20 cellular contexts compared by ENCODE assay signal in the genomic region with DNA sequence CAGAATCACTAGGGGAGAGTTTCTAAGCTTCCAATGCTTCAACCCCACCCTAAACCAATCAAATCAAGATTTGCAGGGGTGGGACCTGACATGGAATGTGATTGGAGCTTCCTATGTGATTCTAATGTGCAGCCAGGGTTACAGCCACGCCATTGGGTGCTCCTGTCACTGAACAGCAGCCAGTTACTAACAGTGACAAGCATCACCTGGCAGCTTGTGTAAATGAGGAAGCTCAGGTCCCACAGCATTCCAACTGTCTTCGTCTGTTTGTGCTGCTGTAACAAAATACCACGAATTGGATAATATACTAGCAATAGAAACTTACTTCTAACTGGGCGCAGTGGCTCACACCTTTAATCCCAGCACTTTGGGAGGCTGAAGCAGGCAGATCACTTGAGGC.
DNase-seq lines count a peak whose midpoint lies in the region; ATAC-seq, FAIRE-seq and TF ChIP-seq lines count a peak whose summit lies in the region.
"Had no signal": no experiment of that assay in that cellular context is flagged by ENCODE, and none has a peak within 500 bp of the region (broad histone marks: within the 10 kb centered on the region; RNA-seq: fewer than 3 reads in every experiment).

No MANE protein-coding gene starts in this region.

- H2AFZ ChIP-seq in HepG2 (ENCODE audit: low read length) = no peak overlapping the region
- no peak overlapping the region for H2AFZ ChIP-seq in PC-3 (ENCODE audit: low read length)
- no peak overlapping the region for H2AFZ ChIP-seq in trophoblast cell (ENCODE audit: insufficient read depth, low read length, poor library complexity)

- H3K79me2 ChIP-seq in HepG2 (ENCODE audit: insufficient read depth, low read length) (no peaks in the 10 kb centered on the region), PC-3 (ENCODE audit: low read length) (no peaks in the 10 kb centered on the region), trophoblast cell (ENCODE audit: control insufficient read depth, insufficient read depth, low read length, poor library complexity) (no peaks in the 10 kb centered on the region)

- no peak overlapping the region for H2BK12ac ChIP-seq in trophoblast cell (ENCODE audit: low read length)

- CTCF ChIA-PET in HepG2 (lab: Yijun Ruan, JAX; ENCODE audit: low intra/inter-chr PET ratio, low total read pairs) (no interaction called here), PC-3 (lab: Charles Lee) (no interaction called here), WTC11 (lab: Charles Lee) (interaction anchor here (1.1 kb wide), 1 partner anchor 112 kb away, joined by 3 read pairs; no protein-coding TSS in a partner anchor)

- H3K27ac Mint-ChIP-seq in WTC11 = no peak overlapping the region
- H3K27ac Mint-ChIP-seq: CD4-positive, alpha-beta memory T cell had no signal

- H3K4me2 ChIP-seq in HepG2 (ENCODE audit: low read depth, low read length) (no peak overlapping the region), PC-3 (ENCODE audit: low read length) (no peak overlapping the region), trophoblast cell (ENCODE audit: low read length) (no peak overlapping the region)

- TF ChIP-seq RAD21 in HepG2 (CRISPR knock-in tag; IDR thresholded peaks at IDR 0.05) = no peak

- TF ChIP-seq POLR2A in HepG2 (IDR thresholded peaks at IDR 0.05; ENCODE audit: insufficient read depth in 1 of 2, low read depth in 2 of 2, low read length in 2 of 2) = no peak
- TF ChIP-seq POLR2A in right lobe of liver (IDR thresholded peaks at IDR 0.05) = no peak
- no peak for TF ChIP-seq POLR2A in uterus (IDR thresholded peaks at IDR 0.05)

- H3K14ac ChIP-seq in trophoblast cell (ENCODE audit: low read length) = no peak overlapping the region

- H3K4me1 Mint-ChIP-seq in WTC11 = peaks cover 14% of the 10 kb centered on the region; the same call in 1 of the 2 replicates

- ATAC-seq in HepG2 (no peak), right lobe of liver (no peak), PC-3 (no peak), WTC11 (0 out of 2 replicates have a peak, but pooled peaks have one; percentile 36), GM18511 (IDR thresholded peaks at IDR 0.05; ENCODE audit: unreplicated experiment) (no peak)

- no peaks in the 10 kb centered on the region for H3F3A ChIP-seq in PC-3 (ENCODE audit: low read length, unreplicated experiment)

- H4K20me1 ChIP-seq in HepG2 (ENCODE audit: insufficient read depth, low read length) (no peaks in the 10 kb centered on the region), PC-3 (ENCODE audit: low read length) (no peaks in the 10 kb centered on the region)

- H3K9ac ChIP-seq in HepG2 (ENCODE audit: insufficient read depth, low read depth, low read length) = no peak overlapping the region
- H3K9ac ChIP-seq in PC-3 (ENCODE audit: low read length) = no peak overlapping the region
- H3K9ac ChIP-seq in trophoblast cell (ENCODE audit: low read length) = no peak overlapping the region

- no TSS peak for BruUV-seq in HepG2 (replicated peaks; lab: Mats Ljungman, UMichigan)
- BruUV-seq in PC-3 (replicated peaks; lab: Mats Ljungman, UMichigan) = no TSS peak

- peaks cover 3% of the 10 kb centered on the region; the same call in 1 of the 2 replicates for H3K27me3 Mint-ChIP-seq in WTC11 (ENCODE audit: low read depth)
- H3K27me3 Mint-ChIP-seq: CD4-positive, alpha-beta memory T cell had no signal

- no peak overlapping the region for H4K8ac ChIP-seq in trophoblast cell (ENCODE audit: low read depth, low read length)

- no peaks in the 10 kb centered on the region for H3K9me2 ChIP-seq in PC-3 (replicated peaks; ENCODE audit: low read length)

- intact Hi-C loops in HepG2 (cut with micrococcal nuclease; ENCODE audit: unreplicated experiment) (no loop called here), right lobe of liver (cut with DNase I) (no loop called here), PC-3 (cut with micrococcal nuclease) (no loop called here), uterus (cut with DNase I; ENCODE audit: low total_unique reads) (no loop called here)

- H3K27me3 ChIP-seq in HepG2 (ENCODE audit: control insufficient read depth in 1 of 2, insufficient read depth in 2 of 2, low read length in 2 of 2) (no peaks in the 10 kb centered on the region), right lobe of liver (no peaks in the 10 kb centered on the region), PC-3 (ENCODE audit: low read length) (no peaks in the 10 kb centered on the region), trophoblast cell (ENCODE audit: insufficient read depth, low read length) (no peaks in the 10 kb centered on the region), uterus (no peaks in the 10 kb centered on the region)

- no peak for TF ChIP-seq CTCF in HepG2 (CRISPR knock-in tag; IDR thresholded peaks at IDR 0.05)
- no peak for TF ChIP-seq CTCF in right lobe of liver (IDR thresholded peaks at IDR 0.05)
- no peak for TF ChIP-seq CTCF in PC-3 (conservative IDR thresholded peaks at IDR 0.05; ENCODE audit: low read depth, low read length)
- no peak for TF ChIP-seq CTCF in WTC11 (IDR thresholded peaks at IDR 0.05)
- no peak for TF ChIP-seq CTCF in uterus (IDR thresholded peaks at IDR 0.05)

- H3K79me1 ChIP-seq in trophoblast cell (ENCODE audit: low read length) = no peaks in the 10 kb centered on the region

- H2AK5ac ChIP-seq in trophoblast cell (ENCODE audit: low read length) = no peak overlapping the region

- H3K9me3 Mint-ChIP-seq in WTC11 = peaks cover 7% of the 10 kb centered on the region

- no peak overlapping the region for H3K4me3 Mint-ChIP-seq in WTC11
- H3K4me3 Mint-ChIP-seq: CD4-positive, alpha-beta memory T cell had no signal

- no peaks in the 10 kb centered on the region for H3K9me3 ChIP-seq in HepG2 (ENCODE audit: low read length)
- no peaks in the 10 kb centered on the region for H3K9me3 ChIP-seq in right lobe of liver
- no peaks in the 10 kb centered on the region for H3K9me3 ChIP-seq in PC-3 (ENCODE audit: low read length)
- no peaks in the 10 kb centered on the region for H3K9me3 ChIP-seq in trophoblast cell (ENCODE audit: insufficient read depth, low read depth, low read length)
- H3K9me3 ChIP-seq in uterus = no peaks in the 10 kb centered on the region

- peaks cover 10% of the 10 kb centered on the region; the same call in 1 of the 2 replicates for H3K36me3 Mint-ChIP-seq in WTC11
- H3K36me3 Mint-ChIP-seq: CD4-positive, alpha-beta memory T cell had no signal

- H3K23ac ChIP-seq in trophoblast cell (ENCODE audit: low read length) = no peak overlapping the region

- TF ChIP-seq EP300 in HepG2 (IDR thresholded peaks at IDR 0.05; ENCODE audit: low read depth in 2 of 2, low read length in 2 of 2) = no peak
- TF ChIP-seq EP300 in HepG2 (CRISPR knock-in tag; IDR thresholded peaks at IDR 0.05; ENCODE audit: borderline replicate concordance) = no peak

- in situ Hi-C loops in HepG2 (cut with HindIII; ENCODE audit: extremely low pct_ligation_motif_present, low pct_unique_long_range_greater_than_20kb) = no loop called here

- POLR2A ChIA-PET in HepG2 (lab: Yijun Ruan, JAX) = no interaction called here
- POLR2A ChIA-PET in PC-3 (lab: Charles Lee; ENCODE audit: unreplicated experiment) = no interaction called here
- POLR2A ChIA-PET in WTC11 (lab: Charles Lee) = no interaction called here

- no peak overlapping the region for H4K12ac ChIP-seq in trophoblast cell (ENCODE audit: low read depth, low read length)

- H3K4me3 ChIP-seq in HepG2 (replicated peaks in 1 of 3; ENCODE audit: insufficient read depth in 1 of 3, low read depth in 2 of 3, low read length in 3 of 3) (no peak overlapping the region), right lobe of liver (no peak overlapping the region), PC-3 (ENCODE audit: low read length) (no peak overlapping the region), trophoblast cell (ENCODE audit: low read depth, low read length) (no peak overlapping the region), uterus (no peak overlapping the region)

- no peak overlapping the region for H3K4ac ChIP-seq in trophoblast cell (ENCODE audit: low read depth, low read length)

- H2BK5ac ChIP-seq in trophoblast cell (ENCODE audit: low read depth, low read length, poor library complexity) = no peak overlapping the region

- H3K36me3 ChIP-seq in HepG2 (replicated peaks in 1 of 2; ENCODE audit: control insufficient read depth in 1 of 2, insufficient read depth in 2 of 2, low read length in 2 of 2) (no peaks in the 10 kb centered on the region), right lobe of liver (no peaks in the 10 kb centered on the region), PC-3 (ENCODE audit: low read depth, low read length) (no peaks in the 10 kb centered on the region), trophoblast cell (ENCODE audit: control insufficient read depth in 1 of 2, insufficient read depth in 2 of 2, low read length in 2 of 2) (no peaks in the 10 kb centered on the region), uterus (no peaks in the 10 kb centered on the region)

- 0% methylated on average over 2 of the region's 4 CpGs for WGBS in HepG2 (ENCODE audit: low lambda C conversion rate)
- WGBS in right lobe of liver (ENCODE audit: insufficient coverage, low coverage, low lambda C conversion rate, missing lambda C conversion rate) = 57% methylated on average over 3 of the region's 4 CpGs
- no CpG with 5 or more reads among the region's 4 CpGs for WGBS in trophoblast cell (ENCODE audit: extremely low coverage, insufficient coverage, insufficient read length)

- no peak for FAIRE-seq in HepG2 (lab: Jason Lieb, UNC)
- FAIRE-seq: GM12891, GM18507, H54 had no signal

- H3K4me1 ChIP-seq in HepG2 (ENCODE audit: insufficient read depth, low read length) = peaks cover 23% of the 10 kb centered on the region
- no peaks in the 10 kb centered on the region for H3K4me1 ChIP-seq in right lobe of liver
- H3K4me1 ChIP-seq in PC-3 (ENCODE audit: insufficient read depth, low read length) = no peaks in the 10 kb centered on the region
- no peaks in the 10 kb centered on the region for H3K4me1 ChIP-seq in trophoblast cell (ENCODE audit: control insufficient read depth in 1 of 2, insufficient read depth in 2 of 2, low read length in 2 of 2)
- no peaks in the 10 kb centered on the region for H3K4me1 ChIP-seq in uterus

- no peak overlapping the region for H3K18ac ChIP-seq in trophoblast cell (ENCODE audit: low read length)

- no peak overlapping the region for H2BK120ac ChIP-seq in trophoblast cell (ENCODE audit: insufficient read depth, low read length, poor library complexity)

- no peak for DNase-seq in HepG2 (ENCODE audit: low spot score)
- no peak for DNase-seq in right lobe of liver
- peak; percentile 5 for DNase-seq in PC-3
- no peak for DNase-seq in WTC11 (ENCODE audit: low spot score)
- DNase-seq in trophoblast cell = peak; percentile 33 to 64
- no peak for DNase-seq in uterus
- DNase-seq in NCI-H69 (lab: John Stamatoyannopoulos, UW) = no peak
- DNase-seq: C1 segment of cervical spinal cord; Calu3; CD4-positive, alpha-beta memory T cell; COR-L47; DMS53; DMS79 treated with DMSO at 0.1 percent for 48 hours; GF-D8; GOT3; HCEC 1CT had no signal

- no peak overlapping the region for H3K27ac ChIP-seq in HepG2 (ENCODE audit: extremely low read length, insufficient read depth, low read length)
- H3K27ac ChIP-seq in right lobe of liver = no peak overlapping the region
- no peak overlapping the region for H3K27ac ChIP-seq in PC-3 (ENCODE audit: low read length)
- H3K27ac ChIP-seq in trophoblast cell (ENCODE audit: low read depth, low read length) = no peak overlapping the region
- H3K27ac ChIP-seq in uterus = no peak overlapping the region

- no peak overlapping the region for H4K91ac ChIP-seq in trophoblast cell (ENCODE audit: low read depth, low read length)

TF ChIP-seq in WTC11, 78 proteins besides CTCF, POLR2A, EP300 and RAD21 (continues in another document):
- no peak for TF ChIP-seq FOXP1 (CRISPR knock-in tag; IDR thresholded peaks at IDR 0.05; ENCODE audit: borderline replicate concordance)

Comparison
In these comparisons a context has a peak if more than half of its experiments do, and no peak if none do; other contexts are left out.
1. DNase-seq: peak in PC-3 (single experiment) and trophoblast cell (2 of 2); none in HepG2 (single experiment), right lobe of liver (0 of 3), WTC11 (single experiment), uterus (0 of 2) and NCI-H69 (single experiment).